Comparison of ENCODE assay signal across 1 cellular context in genomic region chr4:173546776-173547175, GRCh38.
TF ChIP-seq lines count a peak whose summit lies in the region.

No MANE protein-coding gene starts in this region.

TF ChIP-seq in SK-N-SH, 30 proteins besides CTCF, POLR2A, EP300 and RAD21 (continued from another document):
- no peak for TF ChIP-seq USF1 (IDR thresholded peaks at IDR 0.05; ENCODE audit: borderline replicate concordance, low read depth)
- TF ChIP-seq ELF1 (IDR thresholded peaks at IDR 0.05), result no peak
